Comparison of ENCODE assay signal across 23 cellular contexts in genomic region chr3:113601240-113601639, GRCh38.
"Had no signal": no experiment of that assay in that cellular context is flagged by ENCODE, and none has a peak within 500 bp of the region (broad histone marks: within the 10 kb centered on the region; RNA-seq: fewer than 3 reads in every experiment).

No MANE protein-coding gene starts in this region.

- H3K4me1 ChIP-seq: left ventricle myocardium inferior, right atrium auricular region, right lobe of liver, stomach, tibial artery, upper lobe of right lung had no signal

- H3K27me3 ChIP-seq: ovary, right atrium auricular region, right lobe of liver, stomach, tibial artery, upper lobe of right lung had no signal

- H3K27ac ChIP-seq: left ventricle myocardium inferior, ovary, right atrium auricular region, right lobe of liver, skin epidermis, stomach, thoracic aorta, tibial artery, upper lobe of right lung had no signal

- FAIRE-seq: islet of Langerhans, kidney, urothelium cell line had no signal

- H3K4me3 ChIP-seq: left ventricle myocardium inferior, lung, ovary, right atrium auricular region, right lobe of liver, skin epidermis, stomach, thoracic aorta, tibial artery, upper lobe of right lung had no signal

- H3K9me3 ChIP-seq: left ventricle myocardium inferior, ovary, right atrium auricular region, right lobe of liver, stomach, thoracic aorta, tibial artery, upper lobe of right lung had no signal

- DNase-seq: immature natural killer cell; kidney; mesendoderm; naive thymus-derived CD4-positive, alpha-beta T cell; right lobe of liver; stimulated activated CD4-positive, alpha-beta T cell treated with anti-CD3 and anti-CD28 coated beads, Interleukin-12 subunit alpha, Interleukin-12 subunit beta, amount 100 ng/mL, for 4 hours; stimulated activated CD4-positive, alpha-beta T cell treated with anti-CD3 and anti-CD28 coated beads, Interleukin-15, amount 100 ng/mL, for 24 hours; stimulated activated CD4-positive, alpha-beta T cell treated with anti-CD3 and anti-CD28 coated beads, Interleukin-2, amount 100 ng/mL, for 24 hours; stimulated activated CD4-positive, alpha-beta T cell treated with anti-CD3 and anti-CD28 coated beads, Interleukin-4, amount 100 ng/mL, for 1 hour; stimulated activated naive B cell treated with anti-CD40 and anti-IgM and Interleukin-4, amounts not matched to agents 10 μg/mL and 1 μg/mL and 100 μg/mL, for 72 hours; stimulated activated naive CD8-positive, alpha-beta T cell treated with anti-CD3 and anti-CD28 coated beads, Interleukin-15, Interleukin-2, amounts not matched to agents 100 U/mL and 50 U/mL, for 24 hours; stomach; tibial artery; trophoblast cell; upper lobe of right lung had no signal

- H3K36me3 ChIP-seq: left ventricle myocardium inferior, ovary, right atrium auricular region, right lobe of liver, thoracic aorta, tibial artery, upper lobe of right lung had no signal
